In the genomic region with DNA sequence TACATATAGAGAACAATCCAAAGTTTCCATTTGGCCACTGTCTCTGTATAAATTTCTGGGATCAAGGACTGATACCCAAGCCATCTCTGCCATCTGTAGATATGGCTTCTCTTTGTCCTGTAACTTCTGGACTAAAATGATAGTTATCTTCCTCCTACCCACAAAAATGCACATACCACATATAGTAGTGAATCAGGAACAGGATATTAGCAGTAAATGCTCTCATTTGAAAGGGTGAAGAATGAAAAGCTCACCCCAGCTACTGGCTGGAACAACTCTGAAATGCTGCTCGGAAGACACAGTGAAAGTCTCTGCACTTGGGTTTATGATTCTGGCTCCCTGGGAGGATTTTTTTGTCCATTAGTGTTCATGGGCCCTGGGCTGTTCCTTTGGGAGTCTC, we compare ENCODE assay signal across 21 cellular contexts.
"Had no signal": no experiment of that assay in that cellular context is flagged by ENCODE, and none has a peak within 500 bp of the region (broad histone marks: within the 10 kb centered on the region; RNA-seq: fewer than 3 reads in every experiment).

No MANE protein-coding gene starts in this region.

- H2AFZ ChIP-seq: neural progenitor cell had no signal

- H3K9ac ChIP-seq: neural progenitor cell had no signal

- H3K27me3 Mint-ChIP-seq: natural killer cell treated with Interleukin-12 subunit alpha and Interleukin-12 subunit beta and Interleukin-15 and Interleukin-18, amount 100 ng/mL, for 72 hours; stimulated activated naive B cell treated with anti-CD40 and anti-IgM and Interleukin-4, amounts not matched to agents 10 μg/mL and 1 μg/mL and 100 μg/mL, for 72 hours had no signal

- H3K27ac ChIP-seq: gastrocnemius medialis, heart right ventricle, neural progenitor cell, ovary, right atrium auricular region, sigmoid colon, skin epidermis, stomach, thoracic aorta, transverse colon had no signal

- H3K9me3 ChIP-seq: gastrocnemius medialis, heart right ventricle, ovary, right atrium auricular region, stomach, thoracic aorta, transverse colon had no signal

- H3K4me1 Mint-ChIP-seq: neural progenitor cell; stimulated activated naive B cell treated with anti-CD40 and anti-IgM and Interleukin-4, amounts not matched to agents 10 μg/mL and 1 μg/mL and 100 μg/mL, for 72 hours had no signal

- H3K27ac Mint-ChIP-seq: natural killer cell treated with Interleukin-12 subunit alpha and Interleukin-12 subunit beta and Interleukin-15 and Interleukin-18, amount 100 ng/mL, for 72 hours; neural progenitor cell; stimulated activated naive B cell treated with anti-CD40 and anti-IgM and Interleukin-4, amounts not matched to agents 10 μg/mL and 1 μg/mL and 100 μg/mL, for 72 hours had no signal

- FAIRE-seq: colon had no signal

- H3K36me3 ChIP-seq: gastrocnemius medialis, heart right ventricle, neural progenitor cell, ovary, right atrium auricular region, sigmoid colon, stomach, thoracic aorta, transverse colon had no signal

- H3K36me3 Mint-ChIP-seq: natural killer cell treated with Interleukin-12 subunit alpha and Interleukin-12 subunit beta and Interleukin-15 and Interleukin-18, amount 100 ng/mL, for 72 hours; stimulated activated naive B cell treated with anti-CD40 and anti-IgM and Interleukin-4, amounts not matched to agents 10 μg/mL and 1 μg/mL and 100 μg/mL, for 72 hours had no signal

- H3K4me2 ChIP-seq: neural progenitor cell had no signal

- H3K27me3 ChIP-seq: gastrocnemius medialis, heart right ventricle, neural progenitor cell, ovary, right atrium auricular region, sigmoid colon, stomach, transverse colon had no signal

- H3K9me3 Mint-ChIP-seq: neural progenitor cell had no signal

- H3K4me3 ChIP-seq: gastrocnemius medialis, heart right ventricle, neural progenitor cell, ovary, right atrium auricular region, sigmoid colon, skin epidermis, stomach, thoracic aorta, transverse colon had no signal

- H3K4me1 ChIP-seq: gastrocnemius medialis, heart right ventricle, neural progenitor cell, right atrium auricular region, sigmoid colon, stomach, transverse colon had no signal

- DNase-seq: dermis blood vessel endothelial cell; gastrocnemius medialis; heart right ventricle; hypothalamus; islet precursor cell; midbrain; nucleus accumbens; ovary; sigmoid colon; stimulated activated CD4-positive, alpha-beta T cell treated with anti-CD3 and anti-CD28 coated beads, Interleukin-2, amount 100 ng/mL, for 24 hours; stimulated activated CD4-positive, alpha-beta T cell treated with anti-CD3 and anti-CD28 coated beads, Interleukin-4, amount 100 ng/mL, for 4 hours; stimulated activated naive B cell treated with anti-CD40 and anti-IgM and Interleukin-4, amounts not matched to agents 10 μg/mL and 1 μg/mL and 100 μg/mL, for 72 hours; stomach; substantia nigra; transverse colon had no signal

- H3K4me3 Mint-ChIP-seq: natural killer cell treated with Interleukin-12 subunit alpha and Interleukin-12 subunit beta and Interleukin-15 and Interleukin-18, amount 100 ng/mL, for 72 hours; neural progenitor cell; stimulated activated naive B cell treated with anti-CD40 and anti-IgM and Interleukin-4, amounts not matched to agents 10 μg/mL and 1 μg/mL and 100 μg/mL, for 72 hours had no signal
